In genomic region chr11:98600103-98600502, GRCh38 we compare ENCODE assay signal across 31 cellular contexts.
"Had no signal": no experiment of that assay in that cellular context is flagged by ENCODE, and none has a peak within 500 bp of the region (broad histone marks: within the 10 kb centered on the region; RNA-seq: fewer than 3 reads in every experiment).

No MANE protein-coding gene starts in this region.

- H3K27me3 ChIP-seq: left lung, neural progenitor cell, neutrophil, right atrium auricular region, suprapubic skin, tibial artery, upper lobe of right lung had no signal

- H3K36me3 Mint-ChIP-seq: immature natural killer cell; mesothelial cell of epicardium; naive B cell; neural progenitor cell; stimulated activated effector memory CD8-positive, alpha-beta T cell treated with anti-CD3 and anti-CD28 coated beads, Interleukin-12 subunit alpha, Interleukin-12 subunit beta, amount 100 ng/mL, for 72 hours had no signal

- H3K9me3 ChIP-seq: lower lobe of right lung, neutrophil, right atrium auricular region, suprapubic skin, thoracic aorta, tibial artery, upper lobe of right lung had no signal

- DNase-seq: hippocampal formation; immature natural killer cell; kidney; left colon; left lung; lower lobe of right lung; mammary epithelial cell; mesenchymal stem cell; naive B cell; natural killer cell; nephron progenitor cell; occipital lobe; stimulated activated CD4-positive, alpha-beta T cell treated with anti-CD3 and anti-CD28 coated beads, Interleukin-12 subunit alpha, Interleukin-12 subunit beta, amount 100 ng/mL, for 4 hours; stimulated activated CD4-positive, alpha-beta T cell treated with anti-CD3 and anti-CD28 coated beads, Interleukin-4, amount 100 ng/mL, for 24 hours; stimulated activated naive CD4-positive, alpha-beta T cell; tibial artery; trophoblast cell; upper lobe of right lung had no signal

- H3K27me3 Mint-ChIP-seq: naive B cell; stimulated activated naive CD8-positive, alpha-beta T cell treated with anti-CD3 and anti-CD28 coated beads, Interleukin-15, Interleukin-2, amounts not matched to agents 100 ng/mL and 50 ng/mL, for 24 hours had no signal

- H3K4me1 Mint-ChIP-seq: immature natural killer cell; mesothelial cell of epicardium; naive B cell; natural killer cell; nephron progenitor cell; neural progenitor cell; stimulated activated effector memory CD8-positive, alpha-beta T cell treated with anti-CD3 and anti-CD28 coated beads, Interleukin-12 subunit alpha, Interleukin-12 subunit beta, amount 100 ng/mL, for 72 hours had no signal

- FAIRE-seq: islet of Langerhans, kidney, urothelium cell line had no signal

- H3K4me2 ChIP-seq: neural progenitor cell had no signal

- H3K9ac ChIP-seq: neural progenitor cell, parathyroid adenoma had no signal

- H3K4me3 ChIP-seq: left lung, lower lobe of right lung, neural progenitor cell, right atrium auricular region, skin epidermis, suprapubic skin, thoracic aorta, tibial artery, upper lobe of right lung had no signal

- H3K4me3 Mint-ChIP-seq: immature natural killer cell; mesothelial cell of epicardium; naive B cell; natural killer cell; nephron progenitor cell; neural progenitor cell; stimulated activated effector memory CD8-positive, alpha-beta T cell treated with anti-CD3 and anti-CD28 coated beads, Interleukin-12 subunit alpha, Interleukin-12 subunit beta, amount 100 ng/mL, for 72 hours; stimulated activated naive CD8-positive, alpha-beta T cell treated with anti-CD3 and anti-CD28 coated beads, Interleukin-15, Interleukin-2, amounts not matched to agents 100 ng/mL and 50 ng/mL, for 24 hours had no signal

- H3K27ac ChIP-seq: left lung, lower lobe of right lung, neural progenitor cell, neutrophil, parathyroid adenoma, right atrium auricular region, skin epidermis, suprapubic skin, thoracic aorta, tibial artery, upper lobe of right lung had no signal

- H3K36me3 ChIP-seq: left lung, lower lobe of right lung, neural progenitor cell, neutrophil, right atrium auricular region, suprapubic skin, thoracic aorta, tibial artery, upper lobe of right lung had no signal

- ATAC-seq: left colon; natural killer cell; sciatic nerve; stimulated activated effector memory CD8-positive, alpha-beta T cell treated with anti-CD3 and anti-CD28 coated beads, Interleukin-12 subunit alpha, Interleukin-12 subunit beta, amount 100 ng/mL, for 72 hours had no signal

- H3K4me1 ChIP-seq: left lung, lower lobe of right lung, neural progenitor cell, parathyroid adenoma, right atrium auricular region, suprapubic skin, tibial artery, upper lobe of right lung had no signal

- H2AFZ ChIP-seq: neural progenitor cell, parathyroid adenoma had no signal

- H3K9me3 Mint-ChIP-seq: stimulated activated naive CD8-positive, alpha-beta T cell treated with anti-CD3 and anti-CD28 coated beads, Interleukin-15, Interleukin-2, amounts not matched to agents 100 ng/mL and 50 ng/mL, for 24 hours had no signal

- H3K79me2 ChIP-seq: parathyroid adenoma had no signal

- H3K27ac Mint-ChIP-seq: immature natural killer cell; mesothelial cell of epicardium; naive B cell; natural killer cell; nephron progenitor cell; neural progenitor cell; stimulated activated effector memory CD8-positive, alpha-beta T cell treated with anti-CD3 and anti-CD28 coated beads, Interleukin-12 subunit alpha, Interleukin-12 subunit beta, amount 100 ng/mL, for 72 hours; stimulated activated naive CD8-positive, alpha-beta T cell treated with anti-CD3 and anti-CD28 coated beads, Interleukin-15, Interleukin-2, amounts not matched to agents 100 ng/mL and 50 ng/mL, for 24 hours had no signal
